ENCODE assay signal across 9 cellular contexts in the genomic region with DNA sequence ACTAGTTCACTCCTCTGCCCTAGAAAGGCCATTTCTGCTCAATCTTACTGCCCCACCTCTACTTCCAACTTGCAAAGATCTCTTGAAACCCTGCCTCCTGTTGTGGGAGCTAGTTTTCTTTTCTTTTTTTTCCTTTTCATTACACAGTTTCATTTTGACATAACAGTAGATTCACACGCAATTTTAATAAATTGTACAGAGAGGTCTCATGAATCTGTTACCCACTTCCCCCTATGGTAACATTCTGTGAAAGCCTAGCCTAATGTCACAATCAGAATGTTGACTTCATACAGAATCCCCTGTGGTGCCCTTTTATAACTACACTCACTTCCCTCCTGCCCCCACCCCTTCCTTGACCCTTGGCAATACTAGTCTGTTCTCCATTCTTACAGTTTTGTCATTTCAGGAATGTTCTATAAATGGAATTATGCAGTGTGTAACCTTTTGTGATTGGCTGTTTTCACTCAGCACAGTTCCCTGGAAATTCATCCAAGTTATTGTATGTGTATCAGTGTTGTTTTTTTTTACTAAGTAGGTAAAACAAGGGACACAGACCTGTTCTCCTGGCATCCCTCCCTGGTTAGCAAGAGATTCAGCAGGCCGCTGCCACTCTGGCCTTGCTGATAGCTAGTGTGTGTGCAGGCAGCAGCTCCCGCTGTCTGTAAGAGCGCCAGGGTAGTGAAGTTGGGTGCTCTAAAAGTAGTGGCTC. TPM values are rescaled to one million over a fixed set of nuclear protein-coding genes. Genes with fewer than 3 reads are reported as not detected.
DNase-seq lines count a peak whose midpoint lies in the region; ATAC-seq and TF ChIP-seq lines count a peak whose summit lies in the region.
"Had no signal": no experiment of that assay in that cellular context is flagged by ENCODE, and none has a peak within 500 bp of the region (broad histone marks: within the 10 kb centered on the region; RNA-seq: fewer than 3 reads in every experiment).

No MANE protein-coding gene starts in this region.

- peak; percentile 59 for ATAC-seq in GM18517 (IDR thresholded peaks at IDR 0.05; ENCODE audit: unreplicated experiment)
- peak; percentile 87 to 90 for ATAC-seq in stimulated activated naive B cell treated with anti-CD40 and anti-IgM and Interleukin-4, amounts not matched to agents 10 μg/mL and 1 μg/mL and 100 μg/mL, for 72 hours (replicated peaks)

- H3K27me3 ChIP-seq in cardiac muscle cell = no peaks in the 10 kb centered on the region
- no peaks in the 10 kb centered on the region for H3K27me3 ChIP-seq in endodermal cell (ENCODE audit: control insufficient read depth, insufficient read depth, low read length, poor library complexity, severe bottlenecking)

- no peaks in the 10 kb centered on the region for H3K9me3 ChIP-seq in cardiac muscle cell (ENCODE audit: low read depth)
- peaks cover 13% of the 10 kb centered on the region for H3K9me3 ChIP-seq in endodermal cell (ENCODE audit: control insufficient read depth, low read length)

- peak overlapping the region; percentile 69 to 73 for H3K4me3 Mint-ChIP-seq in stimulated activated naive B cell treated with anti-CD40 and anti-IgM and Interleukin-4, amounts not matched to agents 10 μg/mL and 1 μg/mL and 100 μg/mL, for 72 hours
- no peak overlapping the region for H3K4me3 Mint-ChIP-seq in endodermal cell

- peaks cover 0 to 4% of the 10 kb centered on the region in 2 donors for H3K36me3 Mint-ChIP-seq in stimulated activated naive B cell treated with anti-CD40 and anti-IgM and Interleukin-4, amounts not matched to agents 10 μg/mL and 1 μg/mL and 100 μg/mL, for 72 hours
- peaks cover 11% of the 10 kb centered on the region for H3K36me3 Mint-ChIP-seq in endodermal cell (ENCODE audit: low read depth)

- TF ChIP-seq CTCF in cardiac muscle cell (IDR thresholded peaks at IDR 0.05; ENCODE audit: low read depth, low read length) = peak; percentile 16
- TF ChIP-seq CTCF in endodermal cell (conservative IDR thresholded peaks at IDR 0.05) = no peak

- no peak overlapping the region for H3K4me3 ChIP-seq in cardiac muscle cell
- no peak overlapping the region for H3K4me3 ChIP-seq in endodermal cell (ENCODE audit: low read length)

- peak overlapping the region; percentile 80 for H3K27ac ChIP-seq in cardiac muscle cell
- H3K27ac ChIP-seq in endodermal cell (ENCODE audit: low read depth, low read length) = no peak overlapping the region

- peak overlapping the region; percentile 96 for H3K27ac Mint-ChIP-seq in stimulated activated naive B cell treated with anti-CD40 and anti-IgM and Interleukin-4, amounts not matched to agents 10 μg/mL and 1 μg/mL and 100 μg/mL, for 72 hours
- no peak overlapping the region for H3K27ac Mint-ChIP-seq in endodermal cell

- no peak overlapping the region for H3K9ac ChIP-seq in endodermal cell (ENCODE audit: extremely low read depth, low read length, poor library complexity, severe bottlenecking)

- peaks cover 44 to 56% of the 10 kb centered on the region in 2 donors for H3K4me1 Mint-ChIP-seq in stimulated activated naive B cell treated with anti-CD40 and anti-IgM and Interleukin-4, amounts not matched to agents 10 μg/mL and 1 μg/mL and 100 μg/mL, for 72 hours
- no peaks in the 10 kb centered on the region for H3K4me1 Mint-ChIP-seq in endodermal cell

- DNase-seq in SKM-1 (lab: John Stamatoyannopoulos, UW; ENCODE audit: unreplicated experiment) = peak; percentile 59
- peak in 1 of 2 donors; percentile 94 for DNase-seq in cardiac muscle cell (ENCODE audit: low read depth in 1 of 2, low spot score in 1 of 2)
- DNase-seq in stimulated activated naive B cell treated with anti-CD40 and anti-IgM and Interleukin-4, amounts not matched to agents 10 μg/mL and 1 μg/mL and 100 μg/mL, for 72 hours = peak; percentile 71
- no peak for DNase-seq in endodermal cell
- no peak for DNase-seq in NCI-H446 (lab: John Stamatoyannopoulos, UW)
- no peak for DNase-seq in kidney glomerular epithelial cell (lab: John Stamatoyannopoulos, UW)
- no peak for DNase-seq in ureter (ENCODE audit: low spot score)
- DNase-seq: NCI-H1105 had no signal

- peaks cover 0 to 4% of the 10 kb centered on the region in 2 donors for H3K27me3 Mint-ChIP-seq in stimulated activated naive B cell treated with anti-CD40 and anti-IgM and Interleukin-4, amounts not matched to agents 10 μg/mL and 1 μg/mL and 100 μg/mL, for 72 hours
- H3K27me3 Mint-ChIP-seq in endodermal cell (ENCODE audit: insufficient read depth) = no peaks in the 10 kb centered on the region

- WGBS in endodermal cell (ENCODE audit: insufficient coverage in 1 of 2, insufficient read length in 1 of 2), 2 experiments = 62 to 70% methylated on average over 4 of the region's 4 CpGs

- peaks cover 29% of the 10 kb centered on the region for H3K4me1 ChIP-seq in cardiac muscle cell (ENCODE audit: low read depth)
- H3K4me1 ChIP-seq in endodermal cell (ENCODE audit: control insufficient read depth, insufficient read depth, low read length) = no peaks in the 10 kb centered on the region

- H3K9me3 Mint-ChIP-seq in stimulated activated naive B cell treated with anti-CD40 and anti-IgM and Interleukin-4, amounts not matched to agents 10 μg/mL and 1 μg/mL and 100 μg/mL, for 72 hours = peaks cover 0 to 3% of the 10 kb centered on the region in 2 donors
- peaks cover 12% of the 10 kb centered on the region for H3K9me3 Mint-ChIP-seq in endodermal cell

- H3K36me3 ChIP-seq in cardiac muscle cell (no peaks in the 10 kb centered on the region), endodermal cell (ENCODE audit: control insufficient read depth, insufficient read depth, low read length) (no peaks in the 10 kb centered on the region)

RNA-seq across cellular contexts. Expression of gene CHST3, which starts 21.5 kb away (rescaled TPM):
- total RNA-seq in cardiac muscle cell (15.4 and 22.5 TPM in 2 replicates), endodermal cell (10 to 100 TPM; 12.9 to 40.8 TPM), ureter (13.2 TPM)
- polyA plus RNA-seq in cardiac muscle cell = 1.9 and 4.8 TPM in 2 replicates
- 12.8 TPM for polyA plus RNA-seq in endodermal cell (2013, experiment 1 of 2)
- 11.8 TPM for polyA plus RNA-seq in endodermal cell (2013, experiment 2 of 2)

Comparison
In these comparisons a context has a peak if more than half of its experiments do, and no peak if none do; other contexts are left out.
1. DNase-seq: peak in SKM-1 (single experiment) and stimulated activated naive B cell treated with anti-CD40 and anti-IgM and Interleukin-4, amounts not matched to agents 10 μg/mL and 1 μg/mL and 100 μg/mL, for 72 hours (single experiment); none in endodermal cell (single experiment), NCI-H446 (0 of 2), kidney glomerular epithelial cell (single experiment) and ureter (single experiment).